8 cellular contexts compared by ENCODE assay signal in the genomic region with DNA sequence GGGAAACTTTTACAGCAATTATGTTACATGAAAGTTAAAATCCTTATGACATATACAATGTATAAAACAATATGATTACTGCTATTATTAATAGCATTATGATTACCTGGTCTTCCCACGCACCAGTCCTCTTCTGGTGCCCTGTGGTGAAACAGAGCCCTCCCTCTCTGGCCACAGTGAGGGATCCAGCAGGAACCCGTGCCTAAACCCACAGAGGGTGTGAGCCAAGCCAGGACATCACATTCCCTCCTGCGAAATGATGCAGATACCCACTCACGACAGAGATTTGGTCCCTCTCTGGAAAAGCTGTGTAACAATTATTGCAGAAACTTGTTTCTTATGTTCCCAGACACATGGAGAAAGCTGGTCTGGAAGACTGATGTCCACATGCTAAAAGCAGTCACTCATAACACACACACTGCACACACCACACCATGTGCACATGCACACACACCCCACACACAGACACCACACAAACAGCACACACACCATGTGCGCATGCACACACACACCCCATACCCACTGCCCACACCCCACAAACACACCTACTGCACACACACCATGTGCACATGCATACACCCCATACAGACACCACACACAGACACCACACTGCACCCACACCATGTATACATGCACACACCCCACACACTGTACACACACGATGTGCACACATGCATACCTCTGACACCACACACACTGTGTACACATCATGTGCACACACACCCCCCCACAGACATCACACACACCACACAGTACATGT.
DNase-seq lines count a peak whose midpoint lies in the region; ATAC-seq, FAIRE-seq and TF ChIP-seq lines count a peak whose summit lies in the region.
"Not testable (repeated sequence)": the region's sequence is repeated elsewhere in the genome, so short reads cannot be mapped to it uniquely, and the experiment has no call there.

No MANE protein-coding gene starts in this region.

- not testable (repeated sequence) for H2AFZ ChIP-seq in HepG2 (ENCODE audit: low read length)

- not testable (repeated sequence) for H3K4me3 Mint-ChIP-seq in endodermal cell; naive thymus-derived CD4-positive, alpha-beta T cell

- POLR2A ChIA-PET in HepG2 (lab: Yijun Ruan, JAX); naive thymus-derived CD4-positive, alpha-beta T cell (lab: Charles Lee): not testable (repeated sequence)

- H3K79me2 ChIP-seq in HepG2 (ENCODE audit: insufficient read depth, low read length), result not testable (repeated sequence)

- ATAC-seq in RWPE2 (ENCODE audit: low read depth), result not testable (repeated sequence)
- ATAC-seq in heart left ventricle (peak in 3 of 4 donors; percentile 20 to 55 (median 36)), HepG2 (peak; percentile 19; the same call in 1 of the 3 replicates), sciatic nerve (peak; percentile 48), aorta (ENCODE audit: low FRiP score) (peak; percentile 52)
- peak; percentile 32 for ATAC-seq in naive thymus-derived CD4-positive, alpha-beta T cell

- WGBS in endodermal cell (ENCODE audit: insufficient coverage in 1 of 2, insufficient read length in 1 of 2), 2 experiments, result 57 to 59% methylated on average over 1 to 5 of the region's 6 CpGs
- 54 to 65% (median 61%) methylated on average over 6 of the region's 6 CpGs for WGBS in heart left ventricle, 4 donors
- 36% methylated on average over 6 of the region's 6 CpGs for WGBS in HepG2 (ENCODE audit: low lambda C conversion rate)
- WGBS in aorta, 2 donors, result 59% methylated on average over 6 of the region's 6 CpGs

- not testable (repeated sequence) for H3K4me3 ChIP-seq in RWPE2 (ENCODE audit: severe bottlenecking); heart left ventricle; HepG2 (replicated peaks in 1 of 3; ENCODE audit: insufficient read depth in 1 of 3, low read depth in 2 of 3, low read length in 3 of 3); naive thymus-derived CD4-positive, alpha-beta T cell (ENCODE audit: low read length); aorta (ENCODE audit: low read length in 2 of 2)
- H3K4me3 ChIP-seq in endodermal cell (ENCODE audit: low read length), result peak overlapping the region; percentile 50

- H3K36me3 ChIP-seq in RWPE2 (ENCODE audit: low read depth); endodermal cell (ENCODE audit: control insufficient read depth, insufficient read depth, low read length); heart left ventricle; HepG2 (replicated peaks in 1 of 2; ENCODE audit: control insufficient read depth in 1 of 2, insufficient read depth in 2 of 2, low read length in 2 of 2); naive thymus-derived CD4-positive, alpha-beta T cell (ENCODE audit: control insufficient read depth in 2 of 3, insufficient read depth in 3 of 3, low read length in 3 of 3); aorta (ENCODE audit: control insufficient read depth in 1 of 2, insufficient read depth in 2 of 2, low read length in 1 of 2): not testable (repeated sequence)

- H3K9me3 Mint-ChIP-seq in endodermal cell, result peaks cover 54% of the 10 kb centered on the region
- H3K9me3 Mint-ChIP-seq in naive thymus-derived CD4-positive, alpha-beta T cell, result peaks cover 6 to 20% (median 13%) of the 10 kb centered on the region in 11 donors

- not testable (repeated sequence) for FAIRE-seq in HepG2 (lab: Jason Lieb, UNC)

- not testable (repeated sequence) for H3K4me2 ChIP-seq in HepG2 (ENCODE audit: low read depth, low read length)

- intact Hi-C loops in heart left ventricle (cut with DNase I); HepG2 (cut with micrococcal nuclease; ENCODE audit: unreplicated experiment); naive thymus-derived CD4-positive, alpha-beta T cell (cut with micrococcal nuclease); sciatic nerve (cut with DNase I); aorta (cut with DNase I): not testable (repeated sequence)

- not testable (repeated sequence) for TF ChIP-seq RAD21 in HepG2 (CRISPR knock-in tag; IDR thresholded peaks at IDR 0.05)

- BruUV-seq in HepG2 (replicated peaks; lab: Mats Ljungman, UMichigan), result not testable (repeated sequence)

- H3K27ac Mint-ChIP-seq in endodermal cell; naive thymus-derived CD4-positive, alpha-beta T cell: not testable (repeated sequence)

- H3K27me3 Mint-ChIP-seq in endodermal cell (ENCODE audit: insufficient read depth), result peaks cover 24% of the 10 kb centered on the region
- H3K27me3 Mint-ChIP-seq in naive thymus-derived CD4-positive, alpha-beta T cell, result not testable (repeated sequence)

- in situ Hi-C loops in HepG2 (cut with HindIII; ENCODE audit: extremely low pct_ligation_motif_present, low pct_unique_long_range_greater_than_20kb), result not testable (repeated sequence)

- H3K9ac ChIP-seq in endodermal cell (ENCODE audit: extremely low read depth, low read length, poor library complexity, severe bottlenecking); HepG2 (ENCODE audit: insufficient read depth, low read depth, low read length): not testable (repeated sequence)

- not testable (repeated sequence) for H3K9me3 ChIP-seq in RWPE2 (ENCODE audit: severe bottlenecking); naive thymus-derived CD4-positive, alpha-beta T cell (ENCODE audit: control insufficient read depth in 2 of 3, low read length in 3 of 3); aorta (ENCODE audit: control insufficient read depth, low read length)
- peaks cover 27% of the 10 kb centered on the region for H3K9me3 ChIP-seq in endodermal cell (ENCODE audit: control insufficient read depth, low read length)
- peaks cover 0 to 11% (median 0%) of the 10 kb centered on the region in 12 donors for H3K9me3 ChIP-seq in heart left ventricle
- H3K9me3 ChIP-seq in HepG2 (ENCODE audit: low read length), result peaks cover 24% of the 10 kb centered on the region

- not testable (repeated sequence) for H3K4me1 Mint-ChIP-seq in endodermal cell
- H3K4me1 Mint-ChIP-seq in naive thymus-derived CD4-positive, alpha-beta T cell, result peaks cover 2 to 11% (median 5%) of the 10 kb centered on the region in 7 donors

- not testable (repeated sequence) for TF ChIP-seq CTCF in GM10266 (IDR thresholded peaks at IDR 0.05; ENCODE audit: control insufficient read depth, insufficient read depth, low read depth, missing control alignments); RWPE2 (IDR thresholded peaks at IDR 0.05; ENCODE audit: poor library complexity, severe bottlenecking); endodermal cell (conservative IDR thresholded peaks at IDR 0.05); heart left ventricle (IDR thresholded peaks at IDR 0.05); HepG2 (CRISPR knock-in tag; IDR thresholded peaks at IDR 0.05)

- CTCF ChIA-PET in HepG2 (lab: Yijun Ruan, JAX; ENCODE audit: low intra/inter-chr PET ratio, low total read pairs); naive thymus-derived CD4-positive, alpha-beta T cell (lab: Charles Lee): not testable (repeated sequence)

- H3K36me3 Mint-ChIP-seq in endodermal cell (ENCODE audit: low read depth), result not testable (repeated sequence)
- peaks cover 0 to 10% (median 4%) of the 10 kb centered on the region in 5 donors for H3K36me3 Mint-ChIP-seq in naive thymus-derived CD4-positive, alpha-beta T cell

- H3K27me3 ChIP-seq in RWPE2 (ENCODE audit: insufficient read depth, poor library complexity, severe bottlenecking); heart left ventricle; HepG2 (ENCODE audit: control insufficient read depth in 1 of 2, insufficient read depth in 2 of 2, low read length in 2 of 2); naive thymus-derived CD4-positive, alpha-beta T cell (ENCODE audit: control insufficient read depth in 2 of 2, insufficient read depth in 2 of 2, low read length in 2 of 2); aorta (ENCODE audit: control insufficient read depth in 1 of 2, insufficient read depth in 2 of 2, low read length in 1 of 2): not testable (repeated sequence)
- H3K27me3 ChIP-seq in endodermal cell (ENCODE audit: control insufficient read depth, insufficient read depth, low read length, poor library complexity, severe bottlenecking), result peaks cover 12% of the 10 kb centered on the region

- DNase-seq in GM10266 (ENCODE audit: extremely low spot score) (peak; percentile 1), RWPE2 (ENCODE audit: low spot score) (peak; percentile 49)
- not testable (repeated sequence) for DNase-seq in endodermal cell; heart left ventricle; HepG2 (ENCODE audit: low spot score); naive thymus-derived CD4-positive, alpha-beta T cell; sciatic nerve (ENCODE audit: low spot score); aorta

- TF ChIP-seq POLR2A in heart left ventricle (IDR thresholded peaks at IDR 0.05); HepG2 (IDR thresholded peaks at IDR 0.05; ENCODE audit: insufficient read depth in 1 of 2, low read depth in 2 of 2, low read length in 2 of 2): not testable (repeated sequence)

- TF ChIP-seq EP300 in HepG2 (IDR thresholded peaks at IDR 0.05; ENCODE audit: low read depth in 2 of 2, low read length in 2 of 2); HepG2 (CRISPR knock-in tag; IDR thresholded peaks at IDR 0.05; ENCODE audit: borderline replicate concordance): not testable (repeated sequence)

- not testable (repeated sequence) for H3K27ac ChIP-seq in RWPE2 (ENCODE audit: poor library complexity, severe bottlenecking); endodermal cell (ENCODE audit: low read depth, low read length); heart left ventricle; HepG2 (ENCODE audit: extremely low read length, insufficient read depth, low read length); naive thymus-derived CD4-positive, alpha-beta T cell (ENCODE audit: low read depth, low read length); aorta (ENCODE audit: low read depth in 1 of 2, low read length in 2 of 2)

- H3K4me1 ChIP-seq in RWPE2 (ENCODE audit: insufficient read depth, poor library complexity, severe bottlenecking); endodermal cell (ENCODE audit: control insufficient read depth, insufficient read depth, low read length); heart left ventricle; HepG2 (ENCODE audit: insufficient read depth, low read length); naive thymus-derived CD4-positive, alpha-beta T cell (ENCODE audit: control insufficient read depth in 2 of 2, insufficient read depth in 2 of 2, low read length in 2 of 2); aorta (ENCODE audit: control insufficient read depth in 1 of 2, insufficient read depth in 2 of 2, low read length in 2 of 2): not testable (repeated sequence)

- not testable (repeated sequence) for H4K20me1 ChIP-seq in HepG2 (ENCODE audit: insufficient read depth, low read length)
